ENCODE assay signal across 21 cellular contexts in the genomic region with DNA sequence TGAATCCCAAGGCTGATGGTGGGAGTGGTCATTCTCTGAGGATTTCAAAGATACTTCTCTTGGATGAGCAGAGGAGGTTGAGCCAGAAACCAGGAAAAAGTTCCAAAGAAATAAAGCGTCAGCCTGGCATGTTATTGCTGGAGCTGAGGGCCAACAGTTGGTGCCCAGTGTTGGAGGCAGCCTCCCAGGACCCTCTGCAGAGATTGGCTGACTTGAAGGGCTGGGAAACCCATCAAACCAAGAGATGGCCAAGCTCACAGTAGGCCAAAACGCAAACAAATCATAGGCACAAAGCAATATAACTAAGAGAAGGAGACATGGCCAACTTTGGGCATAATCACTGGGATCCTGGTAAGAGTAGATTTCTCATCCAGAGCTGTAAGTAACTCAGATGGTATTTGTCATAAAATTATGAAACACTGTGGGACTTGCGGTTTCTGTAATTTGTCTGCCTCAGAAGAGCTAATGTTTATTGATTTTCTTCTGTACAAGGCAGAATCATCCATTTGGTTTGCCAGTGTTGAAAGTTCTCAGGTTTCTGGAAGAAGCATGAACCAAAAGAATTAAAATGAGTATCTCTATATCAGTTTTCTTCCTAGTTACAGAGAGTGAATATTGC.
DNase-seq lines count a peak whose midpoint lies in the region; ATAC-seq and TF ChIP-seq lines count a peak whose summit lies in the region.
"Had no signal": no experiment of that assay in that cellular context is flagged by ENCODE, and none has a peak within 500 bp of the region (broad histone marks: within the 10 kb centered on the region; RNA-seq: fewer than 3 reads in every experiment).

No MANE protein-coding gene starts in this region.

- no peaks in the 10 kb centered on the region for H3K79me2 ChIP-seq in PC-3 (ENCODE audit: low read length)

- H3K36me3 ChIP-seq in PC-3 (ENCODE audit: low read depth, low read length), result no peaks in the 10 kb centered on the region
- H3K36me3 ChIP-seq: BE2C, gastroesophageal sphincter, spleen, upper lobe of right lung had no signal

- ATAC-seq in PC-3 (no peak), GM18870 (IDR thresholded peaks at IDR 0.05; ENCODE audit: unreplicated experiment) (no peak)
- no peak for ATAC-seq in stimulated activated naive CD8-positive, alpha-beta T cell treated with anti-CD3 and anti-CD28 coated beads, Interleukin-15, Interleukin-2, amounts not matched to agents 100 U/mL and 50 U/mL, for 24 hours
- ATAC-seq: activated CD4-positive, CD25-positive, alpha-beta regulatory T cell treated with anti-CD3 and anti-CD28 coated beads, Interleukin-2, amount 50 U/mL, for 24 hours; gastroesophageal sphincter; naive thymus-derived CD4-positive, alpha-beta T cell; upper lobe of right lung had no signal

- H3K9me2 ChIP-seq in PC-3 (replicated peaks; ENCODE audit: low read length), result no peaks in the 10 kb centered on the region

- CTCF ChIA-PET in PC-3 (lab: Charles Lee), result no interaction called here

- no peak for TF ChIP-seq CTCF in PC-3 (conservative IDR thresholded peaks at IDR 0.05; ENCODE audit: low read depth, low read length)

- TF ChIP-seq POLR2A in erythroblast (IDR thresholded peaks at IDR 0.05; ENCODE audit: low read length), result no peak

- peak overlapping the region; percentile 23; the same call in 1 of the 2 replicates for H3K27ac ChIP-seq in PC-3 (ENCODE audit: low read length)
- H3K27ac ChIP-seq: gastroesophageal sphincter, upper lobe of right lung had no signal

- no peak overlapping the region for H3K4me3 ChIP-seq in PC-3 (ENCODE audit: low read length)
- H3K4me3 ChIP-seq: gastroesophageal sphincter, spleen, upper lobe of right lung had no signal

- intact Hi-C loops in PC-3 (cut with micrococcal nuclease), result no loop called here

- H3F3A ChIP-seq in PC-3 (ENCODE audit: low read length, unreplicated experiment), result no peaks in the 10 kb centered on the region

- BruUV-seq in PC-3 (replicated peaks; lab: Mats Ljungman, UMichigan), result no TSS peak

- no peaks in the 10 kb centered on the region for H3K9me3 ChIP-seq in PC-3 (ENCODE audit: low read length)
- H3K9me3 ChIP-seq: BE2C, gastroesophageal sphincter, upper lobe of right lung had no signal

- H3K4me1 ChIP-seq in PC-3 (ENCODE audit: insufficient read depth, low read length), result peaks cover 6% of the 10 kb centered on the region; the same call in 1 of the 2 replicates
- H3K4me1 ChIP-seq: BE2C, gastroesophageal sphincter, upper lobe of right lung had no signal

- no peaks in the 10 kb centered on the region for H3K27me3 ChIP-seq in PC-3 (ENCODE audit: low read length)
- H3K27me3 ChIP-seq: BE2C, gastroesophageal sphincter, spleen, upper lobe of right lung had no signal

- H3K9ac ChIP-seq in PC-3 (ENCODE audit: low read length), result no peak overlapping the region

- POLR2A ChIA-PET in PC-3 (lab: Charles Lee; ENCODE audit: unreplicated experiment), result no interaction called here

- no peaks in the 10 kb centered on the region for H4K20me1 ChIP-seq in PC-3 (ENCODE audit: low read length)

- no peak overlapping the region for H3K4me2 ChIP-seq in PC-3 (ENCODE audit: low read length)

- peak; percentile 40 for DNase-seq in AG08396 (ENCODE audit: low spot score)
- peak; percentile 57 for DNase-seq in HT1080 (ENCODE audit: low read depth)
- peak; percentile 43 for DNase-seq in PC-3
- DNase-seq in fibroblast of peridontal ligament (ENCODE audit: extremely low read depth), result peak; percentile 99
- DNase-seq in stimulated activated naive CD8-positive, alpha-beta T cell treated with anti-CD3 and anti-CD28 coated beads, Interleukin-15, Interleukin-2, amounts not matched to agents 100 U/mL and 50 U/mL, for 24 hours, result no peak
- no peak for DNase-seq in erythroblast (lab: John Stamatoyannopoulos, UW)
- no peak for DNase-seq in activated CD4-positive, alpha-beta T cell treated with anti-CD3 and anti-CD28 coated beads for 48 hours
- DNase-seq: activated naive CD4-positive, alpha-beta T cell treated with anti-CD3 and anti-CD28 coated beads, Interleukin-2, amount 10 ng/mL, durations not matched to agents 7 days and 5 days; BE2C; DMS 273 treated with DMSO at 0.1 percent for 48 hours; Karpas-422; naive thymus-derived CD4-positive, alpha-beta T cell; NCI-H2081; NCI-H774; spleen; stimulated activated naive CD4-positive, alpha-beta T cell; T-helper 2 cell; upper lobe of right lung had no signal

- no peak overlapping the region for H2AFZ ChIP-seq in PC-3 (ENCODE audit: low read length)

Comparison
In these comparisons a context has a peak if more than half of its experiments do, and no peak if none do; other contexts are left out.
1. DNase-seq: peak in AG08396 (single experiment), HT1080 (single experiment), PC-3 (single experiment) and fibroblast of peridontal ligament (single experiment); none in stimulated activated naive CD8-positive, alpha-beta T cell treated with anti-CD3 and anti-CD28 coated beads, Interleukin-15, Interleukin-2, amounts not matched to agents 100 U/mL and 50 U/mL, for 24 hours (single experiment), erythroblast (0 of 2) and activated CD4-positive, alpha-beta T cell treated with anti-CD3 and anti-CD28 coated beads for 48 hours (single experiment).